21 cellular contexts compared by ENCODE assay signal in the genomic region with DNA sequence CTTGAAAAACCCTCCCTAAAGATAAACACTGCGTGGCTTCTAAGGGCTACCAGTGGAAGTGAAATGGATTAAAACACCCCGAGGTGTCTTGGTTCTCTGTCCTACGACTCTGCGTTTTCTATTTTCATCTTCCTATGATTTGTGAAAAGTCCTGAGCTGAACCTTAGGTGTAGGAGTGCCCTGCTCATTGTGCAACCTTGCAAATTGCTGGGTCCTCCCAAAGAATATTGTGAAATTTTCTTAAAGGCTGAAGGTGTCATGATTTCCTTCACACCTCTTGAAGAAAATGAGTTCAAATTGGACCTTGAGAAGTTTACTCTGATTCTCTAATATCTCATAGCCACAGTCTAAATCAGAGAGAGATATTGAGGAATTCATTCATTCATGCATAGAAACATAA. TPM values are rescaled to one million over a fixed set of nuclear protein-coding genes. Genes with fewer than 3 reads are reported as not detected.
"Had no signal": no experiment of that assay in that cellular context is flagged by ENCODE, and none has a peak within 500 bp of the region (broad histone marks: within the 10 kb centered on the region; RNA-seq: fewer than 3 reads in every experiment).

No MANE protein-coding gene starts in this region.

- FAIRE-seq: colon, kidney, urothelium cell line had no signal

- H3K36me3 ChIP-seq: prostate gland, sigmoid colon, stomach had no signal

- H3K9me3 ChIP-seq: prostate gland, sigmoid colon, stomach had no signal

- H3K4me1 ChIP-seq: parathyroid adenoma, prostate gland had no signal

- H3K4me3 ChIP-seq: hepatocyte, lung, prostate gland, sigmoid colon, skin epidermis, stomach had no signal

- DNase-seq: dermis blood vessel endothelial cell; erythroblast; foreskin melanocyte; kidney; left cardiac atrium; left ventricle myocardium superior; mesendoderm; naive thymus-derived CD4-positive, alpha-beta T cell; nephron progenitor cell; sigmoid colon; stimulated activated CD4-positive, alpha-beta T cell treated with anti-CD3 and anti-CD28 coated beads, Interleukin-2, amount 100 ng/mL, for 24 hours; stimulated activated naive CD4-positive, alpha-beta T cell; stomach had no signal

- H3K27ac Mint-ChIP-seq: naive thymus-derived CD4-positive, alpha-beta T cell; nephron progenitor cell had no signal

- H3K36me3 Mint-ChIP-seq: naive thymus-derived CD4-positive, alpha-beta T cell had no signal

- H3K9me3 Mint-ChIP-seq: nephron progenitor cell had no signal

- H3K27me3 ChIP-seq: hepatocyte, sigmoid colon had no signal

- H3K4me3 Mint-ChIP-seq: naive thymus-derived CD4-positive, alpha-beta T cell had no signal

RNA-seq across cellular contexts. Expression of a gene that starts 1.8 kb away (rescaled TPM):
- total RNA-seq: dermis blood vessel endothelial cell; naive thymus-derived CD4-positive, alpha-beta T cell had no signal

RNA-seq across cellular contexts. Expression of a gene that starts 4.9 kb away (rescaled TPM):
- total RNA-seq: dermis blood vessel endothelial cell; hepatocyte; kidney; left cardiac atrium; left ventricle myocardium superior; lung; naive thymus-derived CD4-positive, alpha-beta T cell; omental fat pad; prostate gland; sigmoid colon; stomach had no signal

RNA-seq across cellular contexts. Expression of a gene that starts 8.5 kb away (rescaled TPM):
- total RNA-seq: dermis blood vessel endothelial cell; hepatocyte; kidney; left cardiac atrium; left ventricle myocardium superior; lung; naive thymus-derived CD4-positive, alpha-beta T cell; omental fat pad; prostate gland; sigmoid colon; stomach had no signal

RNA-seq across cellular contexts. Expression of a gene that starts 26.1 kb away (rescaled TPM):
- total RNA-seq: dermis blood vessel endothelial cell; hepatocyte; kidney; left cardiac atrium; left ventricle myocardium superior; lung; naive thymus-derived CD4-positive, alpha-beta T cell; omental fat pad; prostate gland; sigmoid colon; stomach had no signal

RNA-seq across cellular contexts. Expression of a gene that starts 53.0 kb away (rescaled TPM):
- total RNA-seq: dermis blood vessel endothelial cell; hepatocyte; kidney; left cardiac atrium; left ventricle myocardium superior; lung; naive thymus-derived CD4-positive, alpha-beta T cell; omental fat pad; prostate gland; sigmoid colon; stomach had no signal
